29 cellular contexts compared by ENCODE assay signal in genomic region chr21:25647632-25648031, GRCh38. TPM values are rescaled to one million over a fixed set of nuclear protein-coding genes. Genes with fewer than 3 reads are reported as not detected.
DNase-seq lines count a peak whose midpoint lies in the region; TF ChIP-seq lines count a peak whose summit lies in the region.
"Had no signal": no experiment of that assay in that cellular context is flagged by ENCODE, and none has a peak within 500 bp of the region (broad histone marks: within the 10 kb centered on the region; RNA-seq: fewer than 3 reads in every experiment).

No MANE protein-coding gene starts in this region.

- H3K36me3 Mint-ChIP-seq in neural progenitor cell (peaks cover 43% of the 10 kb centered on the region), endodermal cell (ENCODE audit: low read depth) (no peaks in the 10 kb centered on the region)
- H3K36me3 Mint-ChIP-seq: immature natural killer cell had no signal

- H3K27ac Mint-ChIP-seq in neural progenitor cell = peak overlapping the region; percentile 47
- H3K27ac Mint-ChIP-seq in endodermal cell = no peak overlapping the region
- H3K27ac Mint-ChIP-seq: activated naive CD4-positive, alpha-beta T cell treated with anti-CD3 and anti-CD28 coated beads for 36 hours; immature natural killer cell had no signal

- no peak for TF ChIP-seq CTCF in DOHH2 (IDR thresholded peaks at IDR 0.05; ENCODE audit: low read depth, low read length, poor library complexity, severe bottlenecking)
- no peak for TF ChIP-seq CTCF in neural progenitor cell (IDR thresholded peaks at IDR 0.05)
- no peak for TF ChIP-seq CTCF in endodermal cell (conservative IDR thresholded peaks at IDR 0.05)

- H3K9me3 Mint-ChIP-seq in neural progenitor cell (peaks cover 15% of the 10 kb centered on the region), endodermal cell (no peaks in the 10 kb centered on the region)
- H3K9me3 Mint-ChIP-seq: activated naive CD4-positive, alpha-beta T cell treated with anti-CD3 and anti-CD28 coated beads for 36 hours; immature natural killer cell had no signal

- H3K27me3 ChIP-seq in DOHH2 (ENCODE audit: control insufficient read depth, low read length) (no peaks in the 10 kb centered on the region), neural progenitor cell (no peaks in the 10 kb centered on the region), endodermal cell (ENCODE audit: control insufficient read depth, insufficient read depth, low read length, poor library complexity, severe bottlenecking) (peaks cover 67% of the 10 kb centered on the region)

- DNase-seq in NOMO-1 (lab: John Stamatoyannopoulos, UW; ENCODE audit: unreplicated experiment in 2 of 2) = peak; percentile 84 to 86
- peak; percentile 14 for DNase-seq in UCSD-AML1 (lab: John Stamatoyannopoulos, UW; ENCODE audit: unreplicated experiment)
- no peak for DNase-seq in neural progenitor cell (ENCODE audit: low spot score)
- DNase-seq in DMS153 treated with DMSO at 0.1 percent for 48 hours (lab: John Stamatoyannopoulos, UW; ENCODE audit: unreplicated experiment) = no peak
- DNase-seq in NCI-H1417 (lab: John Stamatoyannopoulos, UW) = no peak
- DNase-seq in activated naive CD4-positive, alpha-beta T cell (lab: John Stamatoyannopoulos, UW) = no peak
- DNase-seq in endodermal cell = no peak
- DNase-seq: activated CD4-positive, alpha-beta T cell treated with anti-CD3 and anti-CD28 coated beads for 48 hours; activated naive CD4-positive, alpha-beta T cell treated with anti-CD3 and anti-CD28 coated beads for 36 hours; activated T-cell treated with anti-CD3 and anti-CD28 coated beads, Interleukin-2, amount 50 U/mL, for 48 hours; effector CD4-positive, alpha-beta T cell; erythroblast; foreskin fibroblast; hippocampal formation; immature natural killer cell; mesendoderm; NCI-H1092; NCI-H2029; NCI-H345; NCI-H774; nucleus accumbens; PC-9; SHP77; small intestine; stimulated activated CD4-positive, alpha-beta T cell treated with anti-CD3 and anti-CD28 coated beads, Interleukin-2, amount 100 ng/mL, for 24 hours; substantia nigra; T-helper 1 cell had no signal

- H3K4me3 ChIP-seq in DOHH2 (ENCODE audit: low read length) (no peak overlapping the region), neural progenitor cell (no peak overlapping the region), endodermal cell (ENCODE audit: low read length) (no peak overlapping the region)
- H3K4me3 ChIP-seq: PC-9 had no signal

- H3K4me3 Mint-ChIP-seq in neural progenitor cell = no peak overlapping the region
- no peak overlapping the region for H3K4me3 Mint-ChIP-seq in endodermal cell
- H3K4me3 Mint-ChIP-seq: activated naive CD4-positive, alpha-beta T cell treated with anti-CD3 and anti-CD28 coated beads for 36 hours; immature natural killer cell had no signal

- H3K4me1 ChIP-seq in DOHH2 (ENCODE audit: control insufficient read depth, low read length) (peaks cover 7% of the 10 kb centered on the region), neural progenitor cell (peaks cover 16% of the 10 kb centered on the region), endodermal cell (ENCODE audit: control insufficient read depth, insufficient read depth, low read length) (peaks cover under 1% of the 10 kb centered on the region)

- H3K79me2 ChIP-seq in DOHH2 (ENCODE audit: control insufficient read depth, low read length) = no peaks in the 10 kb centered on the region
- H3K79me2 ChIP-seq in neural progenitor cell (ENCODE audit: low read depth) = no peaks in the 10 kb centered on the region

- H3K4me1 Mint-ChIP-seq in neural progenitor cell = peaks cover 19% of the 10 kb centered on the region
- H3K4me1 Mint-ChIP-seq in endodermal cell = no peaks in the 10 kb centered on the region
- H3K4me1 Mint-ChIP-seq: immature natural killer cell had no signal

- no peaks in the 10 kb centered on the region for H3K9me2 ChIP-seq in DOHH2 (replicated peaks; ENCODE audit: control insufficient read depth, low read length)

- H2AFZ ChIP-seq in neural progenitor cell (replicated peaks) = peak overlapping the region; percentile 15
- H2AFZ ChIP-seq: PC-9 had no signal

- no peaks in the 10 kb centered on the region for H3K27me3 Mint-ChIP-seq in neural progenitor cell (ENCODE audit: insufficient read depth, low read depth)
- peaks cover 48% of the 10 kb centered on the region for H3K27me3 Mint-ChIP-seq in endodermal cell (ENCODE audit: insufficient read depth)

- H3K9me3 ChIP-seq in DOHH2 (ENCODE audit: control insufficient read depth, insufficient read depth, low read length) (no peaks in the 10 kb centered on the region), neural progenitor cell (ENCODE audit: low read depth) (no peaks in the 10 kb centered on the region), endodermal cell (ENCODE audit: control insufficient read depth, low read length) (peaks cover 9% of the 10 kb centered on the region)

- no peak overlapping the region for H3K27ac ChIP-seq in DOHH2 (ENCODE audit: low read depth, low read length)
- no peak overlapping the region for H3K27ac ChIP-seq in neural progenitor cell
- H3K27ac ChIP-seq in endodermal cell (ENCODE audit: low read depth, low read length) = no peak overlapping the region
- H3K27ac ChIP-seq: C4-2B, PC-9 had no signal

- 88 to 98% methylated on average over 5 of the region's 5 CpGs for WGBS in endodermal cell (ENCODE audit: insufficient coverage in 1 of 2, insufficient read length in 1 of 2), 2 experiments

- H4K20me1 ChIP-seq in DOHH2 (ENCODE audit: control insufficient read depth, insufficient read depth, low read depth, low read length) (no peaks in the 10 kb centered on the region), neural progenitor cell (ENCODE audit: low read depth) (no peaks in the 10 kb centered on the region)

- H3F3A ChIP-seq in DOHH2 (ENCODE audit: control insufficient read depth, insufficient read depth) (no peaks in the 10 kb centered on the region), neural progenitor cell (ENCODE audit: low read depth) (peaks cover 3% of the 10 kb centered on the region)

- H3K36me3 ChIP-seq in DOHH2 (ENCODE audit: control insufficient read depth, low read length) = no peaks in the 10 kb centered on the region
- H3K36me3 ChIP-seq in neural progenitor cell = no peaks in the 10 kb centered on the region
- no peaks in the 10 kb centered on the region for H3K36me3 ChIP-seq in endodermal cell (ENCODE audit: control insufficient read depth, insufficient read depth, low read length)

- H3K4me2 ChIP-seq in DOHH2 (ENCODE audit: low read length) (peak overlapping the region; percentile 27), neural progenitor cell (no peak overlapping the region)
- H3K4me2 ChIP-seq: PC-9 had no signal

- H3K9ac ChIP-seq in neural progenitor cell = no peak overlapping the region
- H3K9ac ChIP-seq in endodermal cell (ENCODE audit: extremely low read depth, low read length, poor library complexity, severe bottlenecking) = no peak overlapping the region

RNA-seq across cellular contexts. Expression of gene JAM2, which starts 8.6 kb away (rescaled TPM):
- total RNA-seq in neural progenitor cell (ENCODE audit: low replicate concordance) = 1.9 and 3.5 TPM in 2 replicates
- 1 to 10 TPM in 1 of 2 donors, under 1 TPM in 1; 0.48 to 1.7 TPM for total RNA-seq in endodermal cell
- polyA plus RNA-seq in endodermal cell (2013, experiment 1 of 2) = 81.9 TPM
- polyA plus RNA-seq in endodermal cell (2013, experiment 2 of 2) = 68.9 TPM
- total RNA-seq: PC-9 had no signal
- polyA plus RNA-seq: immature natural killer cell had no signal

RNA-seq across cellular contexts. Expression of gene MRPL39, which starts 40.4 kb away (rescaled TPM):
- total RNA-seq in neural progenitor cell (ENCODE audit: low replicate concordance) (35.5 and 63.1 TPM in 2 replicates), endodermal cell (10 to 100 TPM; 43.2 to 46.3 TPM)
- polyA plus RNA-seq in endodermal cell (2013, experiment 1 of 2) = 43.0 TPM
- polyA plus RNA-seq in endodermal cell (2013, experiment 2 of 2) = 40.8 TPM

Comparison
In these comparisons a context has a peak if more than half of its experiments do, and no peak if none do; other contexts are left out.
1. DNase-seq: peak in NOMO-1 (2 of 2) and UCSD-AML1 (single experiment); none in neural progenitor cell (single experiment), DMS153 treated with DMSO at 0.1 percent for 48 hours (single experiment), NCI-H1417 (0 of 3), activated naive CD4-positive, alpha-beta T cell (0 of 4) and endodermal cell (single experiment).